8 cellular contexts compared by ENCODE assay signal in the genomic region with DNA sequence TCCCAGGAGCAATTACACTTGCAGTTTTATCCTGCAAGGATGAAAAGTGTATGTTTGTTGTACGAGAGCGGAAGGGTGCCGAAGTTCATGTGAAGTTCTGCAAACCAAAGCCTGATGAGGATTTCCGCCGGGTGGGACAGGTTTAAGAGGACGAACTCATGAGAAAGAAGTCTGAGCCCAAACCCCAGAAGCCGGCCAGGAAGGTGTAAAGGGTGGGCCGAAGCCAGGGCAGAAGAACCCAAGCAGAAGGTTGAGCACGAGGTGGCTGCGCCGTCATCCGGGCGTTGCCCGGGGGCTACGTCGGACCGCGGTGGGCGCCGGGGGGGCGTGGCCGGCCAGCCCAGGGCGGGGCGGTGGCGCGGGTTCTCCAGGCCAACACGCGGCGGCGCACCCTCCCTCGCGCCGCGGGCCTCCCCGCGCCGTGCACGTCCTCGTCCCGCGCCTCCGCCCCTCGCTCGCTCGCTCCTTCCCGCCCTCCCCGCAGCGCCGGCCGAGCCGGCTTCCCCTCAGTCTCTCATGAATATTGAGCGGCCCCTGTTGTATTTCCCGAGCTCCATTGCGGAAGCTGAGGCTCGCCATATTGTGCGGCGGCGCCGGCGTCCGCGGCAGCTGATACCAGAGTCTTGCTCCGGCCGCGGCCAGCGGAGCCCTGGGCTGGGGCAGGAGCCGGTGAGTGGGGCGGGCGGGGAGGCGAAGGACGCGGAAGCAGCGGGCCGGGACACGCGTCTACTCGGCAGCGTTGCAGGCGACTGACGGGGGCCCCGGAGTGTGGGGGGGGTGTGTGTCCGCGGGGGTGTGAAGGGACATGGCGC. TPM values are rescaled to one million over a fixed set of nuclear protein-coding genes. Genes with fewer than 3 reads are reported as not detected.
DNase-seq lines count a peak whose midpoint lies in the region; ATAC-seq lines count a peak whose summit lies in the region.

A gene (plus strand): TSS at position 578 of the 812 bp plus-strand sequence. CDS start 41,996 bp downstream, outside the sequence.

- DNase-seq in A172 (ENCODE audit: low spot score) = peak; percentile 55
- DNase-seq in NCI-H2171 (lab: John Stamatoyannopoulos, UW) = peak; percentile 74
- peak; percentile 46 for DNase-seq in activated CD4-positive, CD25-positive, alpha-beta regulatory T cell treated with anti-CD3 and anti-CD28 coated beads, Interleukin-2, amount 50 U/mL, for 16 hours (ENCODE audit: low read depth, low spot score)
- peak; percentile 78 for DNase-seq in central memory CD4-positive, alpha-beta T cell
- DNase-seq in islet precursor cell = peak; percentile 93
- DNase-seq in stimulated activated CD4-positive, alpha-beta T cell treated with anti-CD3 and anti-CD28 coated beads, Interleukin-12 subunit alpha, Interleukin-12 subunit beta, amount 100 ng/mL, for 48 hours (ENCODE audit: low read depth in 2 of 3, low spot score in 1 of 3) = peak; percentile 50 to 71 (median 54)

- ATAC-seq in GM18519 (IDR thresholded peaks at IDR 0.05; ENCODE audit: low FRiP score, unreplicated experiment) (peak; percentile 70), HG03064 (IDR thresholded peaks at IDR 0.05; ENCODE audit: low read depth, unreplicated experiment) (peak; percentile 87)

RNA-seq across cellular contexts. Expression of the gene that starts here (rescaled TPM):
- 17.1 and 18.8 TPM in 2 replicates for total RNA-seq in A172 (2014; rRNA removed; shearing (Covaris generic))

Comparison
In these comparisons a context has a peak if more than half of its experiments do, and no peak if none do; other contexts are left out.
1. Peak in every context shown above with its lines: DNase-seq and ATAC-seq.